ENCODE assay signal across 8 cellular contexts in the genomic region with DNA sequence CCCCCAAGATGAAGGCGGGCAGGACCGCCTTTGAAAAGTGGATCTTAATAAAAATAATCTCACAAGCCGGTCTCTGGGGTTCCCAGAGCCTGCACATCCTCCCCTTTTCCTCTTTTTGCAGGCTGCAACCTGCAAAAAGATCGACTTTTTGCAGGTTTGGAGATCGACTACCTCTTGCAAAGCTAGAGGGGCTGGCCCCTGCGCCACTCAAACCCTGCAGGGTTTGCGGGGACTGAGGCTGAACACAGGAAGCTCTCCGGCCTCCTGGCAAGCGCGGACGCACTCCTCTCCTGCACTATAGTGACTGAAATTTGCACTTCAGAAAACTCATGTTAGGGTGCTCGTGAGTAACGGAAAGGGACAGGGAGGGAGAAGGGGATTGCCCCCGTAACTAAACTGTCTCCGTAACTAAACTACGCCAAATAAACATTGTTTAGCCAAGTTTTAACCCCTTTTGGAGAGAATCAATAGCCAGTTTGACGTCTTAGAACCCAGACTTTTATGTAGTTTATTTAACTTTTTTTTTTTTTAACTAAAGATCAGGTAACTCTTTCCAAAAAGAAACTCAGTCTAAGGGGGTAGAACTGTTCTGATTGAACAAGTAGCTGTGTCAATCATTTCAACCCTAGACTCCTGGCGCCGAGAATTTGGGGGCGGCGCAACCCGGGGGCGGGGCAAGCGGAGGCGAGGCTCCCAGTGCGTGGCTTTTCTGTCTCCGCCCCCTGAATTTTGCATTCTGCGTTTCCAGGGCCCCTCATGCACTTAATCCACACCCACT. TPM values are rescaled to one million over a fixed set of nuclear protein-coding genes. Genes with fewer than 3 reads are reported as not detected.
A peak's percentile ranks its signal among the peaks of the same experiment; 100 is the strongest.
DNase-seq lines count a peak whose midpoint lies in the region; ATAC-seq and TF ChIP-seq lines count a peak whose summit lies in the region.

No MANE protein-coding gene starts in this region.

- DNase-seq in A673 (ENCODE audit: low spot score): peak; percentile 95
- peak; percentile 84 for DNase-seq in NCI-H2107 treated with DMSO at 0.1 percent for 48 hours (lab: John Stamatoyannopoulos, UW; ENCODE audit: unreplicated experiment)
- peak; percentile 49 to 65 for DNase-seq in activated CD4-positive, alpha-beta T cell treated with anti-CD3 and anti-CD28 coated beads for 24 hours (ENCODE audit: low read depth in 2 of 2)
- DNase-seq in chondrocyte (ENCODE audit: low spot score): no peak
- peak; percentile 71 to 76 for DNase-seq in left colon
- DNase-seq in stimulated activated CD4-positive, alpha-beta T cell treated with anti-CD3 and anti-CD28 coated beads, Interleukin-1b, Interleukin-23, amount 100 ng/mL, for 48 hours: peak; percentile 66
- DNase-seq in GM19240 (ENCODE audit: insufficient read length, low spot score): no peak

- intact Hi-C loops in A673 (cut with micrococcal nuclease; ENCODE audit: unreplicated experiment): loop anchor here (5.0 to 10.0 kb wide), 2 partner anchors 272 to 634 kb away; no protein-coding TSS in a partner anchor
- intact Hi-C loops in left colon (cut with DNase I, micrococcal nuclease): loop anchor here in 1 of 2 donors (10.0 kb wide), 1 partner anchor 472 kb away; no protein-coding TSS in a partner anchor

- peaks cover 80% of the 10 kb centered on the region for H3K4me1 Mint-ChIP-seq in chondrocyte (ENCODE audit: low read depth)

- H3K27ac ChIP-seq in A673 (ENCODE audit: low read depth, low read length, poor library complexity, severe bottlenecking): peak overlapping the region; percentile 70

- H3K4me3 Mint-ChIP-seq in chondrocyte (ENCODE audit: unreplicated experiment): peak overlapping the region; percentile 95

- H3K27me3 Mint-ChIP-seq in chondrocyte (ENCODE audit: low read depth): no peaks in the 10 kb centered on the region

- TF ChIP-seq CTCF in A673 (conservative IDR thresholded peaks at IDR 0.05; ENCODE audit: low read depth, low read length): no peak
- peak; percentile 4 for TF ChIP-seq CTCF in chondrocyte (IDR thresholded peaks at IDR 0.05)

- peak overlapping the region; percentile 97 for H3K27ac Mint-ChIP-seq in chondrocyte (ENCODE audit: unreplicated experiment)

- no peaks in the 10 kb centered on the region for H3K9me3 Mint-ChIP-seq in chondrocyte (ENCODE audit: low read depth)

- POLR2A ChIA-PET in A673 (lab: Charles Lee; ENCODE audit: low non-redundant PET): interaction anchor here (0.5 to 1.0 kb wide), 5 partner anchors 8 to 1065 kb away, joined by 4 to 7 read pairs (median 7); no protein-coding TSS in a partner anchor

- peaks cover 42% of the 10 kb centered on the region for H3K4me1 ChIP-seq in A673 (ENCODE audit: insufficient read depth, low read length, poor library complexity, severe bottlenecking)

- no peaks in the 10 kb centered on the region for H3K9me3 ChIP-seq in A673 (ENCODE audit: low read depth, low read length, poor library complexity, severe bottlenecking)

- no peaks in the 10 kb centered on the region for H3K36me3 ChIP-seq in A673 (ENCODE audit: insufficient read depth, low read length, poor library complexity, severe bottlenecking)

- peak overlapping the region; percentile 62 for H3K4me3 ChIP-seq in A673 (ENCODE audit: low read depth, low read length, poor library complexity, severe bottlenecking)

- H3K27me3 ChIP-seq in A673 (replicated peaks; ENCODE audit: insufficient read depth, low read depth, low read length, poor library complexity): no peaks in the 10 kb centered on the region

- peaks cover 3% of the 10 kb centered on the region for H3K36me3 Mint-ChIP-seq in chondrocyte (ENCODE audit: low read depth)

- ATAC-seq in GM21515 (IDR thresholded peaks at IDR 0.05; ENCODE audit: unreplicated experiment): peak; percentile 51
- ATAC-seq in left colon: peak; percentile 66

- CTCF ChIA-PET in A673 (lab: Charles Lee): interaction anchor here (0.7 to 1.8 kb wide), 2 partner anchors 10 to 1008 kb away, joined by 9 to 23 read pairs; no protein-coding TSS in a partner anchor

- no TSS peak for BruUV-seq in A673 (replicated peaks; lab: Mats Ljungman, UMichigan)

RNA-seq across cellular contexts. Expression of a gene that starts 2.5 kb away (rescaled TPM):
- total RNA-seq in A673 (2021): 5.4 and 7.1 TPM in 2 replicates
- total RNA-seq in chondrocyte: 403 to 502 TPM (median 500 TPM) in 3 replicates
- total RNA-seq in left colon: 100 to 1,000 TPM in 1 of 2 donors, 10 to 100 TPM in 1; 40.0 to 135 TPM

RNA-seq across cellular contexts. Expression of a gene that starts 59.6 kb away (rescaled TPM):
- 614 and 767 TPM in 2 replicates for total RNA-seq in A673 (2021)
- 1,045 to 1,857 TPM (median 1,848 TPM) in 3 replicates for total RNA-seq in chondrocyte
- total RNA-seq in left colon: 100 to 1,000 TPM; 120 to 143 TPM

Comparison
In these comparisons a context has a peak if more than half of its experiments do, and no peak if none do; other contexts are left out.
1. DNase-seq: peak in A673 (single experiment), NCI-H2107 treated with DMSO at 0.1 percent for 48 hours (single experiment), activated CD4-positive, alpha-beta T cell treated with anti-CD3 and anti-CD28 coated beads for 24 hours (2 of 2), left colon (2 of 2) and stimulated activated CD4-positive, alpha-beta T cell treated with anti-CD3 and anti-CD28 coated beads, Interleukin-1b, Interleukin-23, amount 100 ng/mL, for 48 hours (single experiment); none in chondrocyte (single experiment) and GM19240 (single experiment).